11 cellular contexts compared by ENCODE assay signal in the genomic region with DNA sequence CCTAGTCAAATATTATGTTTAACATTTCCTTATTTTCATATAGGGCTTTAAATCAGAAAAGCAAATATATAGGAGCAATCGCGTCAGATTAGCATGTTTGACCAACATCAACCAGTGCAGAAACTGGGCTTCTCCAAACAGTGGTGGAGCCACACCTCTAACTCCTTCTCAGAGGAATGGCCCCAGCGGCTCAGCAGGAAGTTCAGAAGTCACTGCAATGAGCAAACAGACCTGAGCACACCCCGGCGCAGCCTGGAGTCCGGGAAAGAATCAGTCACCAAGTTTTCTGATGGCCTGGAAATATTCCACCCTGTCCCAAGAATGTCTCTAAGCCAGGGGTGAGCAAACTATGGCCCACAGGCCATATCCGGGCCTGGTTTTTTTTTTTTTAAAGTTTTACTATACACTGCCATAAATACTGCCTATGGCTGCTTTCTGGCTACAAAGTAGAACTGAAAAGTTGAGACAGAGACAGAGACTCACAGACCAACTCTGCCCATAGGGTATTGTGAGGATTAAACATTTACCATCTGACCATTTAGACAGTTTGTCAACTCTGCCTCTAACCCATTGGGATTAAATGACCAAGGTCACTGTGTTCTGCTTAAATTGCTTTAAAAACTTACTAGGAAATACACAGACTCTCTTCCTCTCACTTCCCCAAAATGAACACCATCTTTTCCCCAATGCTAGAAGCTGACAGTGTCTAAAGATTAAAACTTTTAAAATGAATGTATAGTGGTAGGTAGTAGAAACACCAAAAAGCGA. TPM values are rescaled to one million over a fixed set of nuclear protein-coding genes. Genes with fewer than 3 reads are reported as not detected.
DNase-seq lines count a peak whose midpoint lies in the region; ATAC-seq, FAIRE-seq and TF ChIP-seq lines count a peak whose summit lies in the region.
"Had no signal": no experiment of that assay in that cellular context is flagged by ENCODE, and none has a peak within 500 bp of the region (broad histone marks: within the 10 kb centered on the region; RNA-seq: fewer than 3 reads in every experiment).

No MANE protein-coding gene starts in this region.

- H3K4me1 ChIP-seq in left lung, result peaks cover 0 to 8% of the 10 kb centered on the region in 2 donors

- FAIRE-seq in RCC 7860 (lab: Jason Lieb, UNC), result peak; percentile 90

- intact Hi-C loops in left lung (cut with DNase I), result no loop called here

- DNase-seq in COLO668 (lab: John Stamatoyannopoulos, UW; ENCODE audit: unreplicated experiment) (peak; percentile 72), RCC 7860 (ENCODE audit: low spot score) (peak; percentile 83), left lung (peak; percentile 75 to 79), DMS 273 (lab: John Stamatoyannopoulos, UW; ENCODE audit: unreplicated experiment) (no peak), AG08395 (ENCODE audit: low spot score) (no peak), foreskin fibroblast (no peak)
- no peak for DNase-seq in activated CD8-positive, alpha-beta memory T cell treated with anti-CD3 and anti-CD28 coated beads, Interleukin-2, amount 50 U/mL, for 4 hours
- DNase-seq: C1 segment of cervical spinal cord; stimulated activated CD4-positive, alpha-beta T cell treated with anti-CD3 and anti-CD28 coated beads, Interleukin-4, amount 100 ng/mL, for 4 hours had no signal

- H3K4me3 ChIP-seq in left lung (no peak overlapping the region), foreskin fibroblast (ENCODE audit: low read depth in 1 of 2, low read length in 2 of 2) (no peak overlapping the region)
- H3K4me3 ChIP-seq: ascending aorta had no signal

- TF ChIP-seq CTCF in left lung (IDR thresholded peaks at IDR 0.05) (no peak), foreskin fibroblast (IDR thresholded peaks at IDR 0.05; ENCODE audit: low read depth, low read length) (no peak)

- peaks cover 0 to 32% of the 10 kb centered on the region in 2 donors for H3K27me3 ChIP-seq in left lung
- H3K27me3 ChIP-seq: ascending aorta had no signal

- no peaks in the 10 kb centered on the region for H3K9me3 ChIP-seq in left lung
- H3K9me3 ChIP-seq: ascending aorta had no signal

- peak; percentile 50 for ATAC-seq in HG03066 (IDR thresholded peaks at IDR 0.05; ENCODE audit: low read depth, unreplicated experiment)
- peak; percentile 99 for ATAC-seq in left lung

- no peaks in the 10 kb centered on the region for H3K36me3 ChIP-seq in left lung
- H3K36me3 ChIP-seq: ascending aorta had no signal

- H3K27ac ChIP-seq in left lung, result peak overlapping the region; percentile 37 to 40
- H3K27ac ChIP-seq: ascending aorta had no signal

RNA-seq across cellular contexts. Expression of a gene that starts 5.4 kb away (rescaled TPM):
- 10 to 100 TPM; 30.9 to 52.3 TPM for total RNA-seq in left lung

Comparison
In these comparisons a context has a peak if more than half of its experiments do, and no peak if none do; other contexts are left out.
1. DNase-seq: peak in COLO668 (single experiment), RCC 7860 (single experiment) and left lung (2 of 2); none in activated CD8-positive, alpha-beta memory T cell treated with anti-CD3 and anti-CD28 coated beads, Interleukin-2, amount 50 U/mL, for 4 hours (single experiment), DMS 273 (single experiment), AG08395 (single experiment) and foreskin fibroblast (0 of 2).